In the genomic region with DNA sequence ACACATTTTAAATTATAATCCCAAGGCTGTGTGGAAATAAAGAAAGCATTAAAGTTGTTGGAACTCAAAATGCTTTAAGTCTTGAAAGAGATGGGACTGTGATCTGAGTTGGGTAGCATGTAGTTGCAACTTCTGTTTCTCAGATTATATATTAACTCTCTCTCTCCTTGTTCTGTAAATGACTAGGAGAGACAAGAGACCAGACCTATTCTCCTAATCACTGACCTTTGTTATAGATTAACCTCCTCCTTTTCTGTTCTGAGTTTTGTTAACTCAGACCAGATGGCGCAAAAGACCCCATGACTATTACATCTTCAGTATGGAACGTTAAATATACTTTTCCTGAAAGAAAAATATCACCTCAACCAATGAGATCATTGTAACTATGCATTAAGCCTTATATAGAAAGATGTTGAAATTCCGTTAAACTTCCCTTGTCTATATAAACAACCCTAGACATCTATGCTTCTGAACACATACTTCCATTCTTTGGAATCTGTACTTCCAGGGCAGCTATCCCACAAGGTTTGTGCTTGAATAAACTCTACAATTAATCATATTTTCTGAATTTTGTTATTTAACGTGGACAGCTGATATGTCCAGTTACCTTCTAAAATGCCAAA, we compare ENCODE assay signal across 13 cellular contexts.
DNase-seq lines count a peak whose midpoint lies in the region; ATAC-seq and TF ChIP-seq lines count a peak whose summit lies in the region.
"Had no signal": no experiment of that assay in that cellular context is flagged by ENCODE, and none has a peak within 500 bp of the region (broad histone marks: within the 10 kb centered on the region; RNA-seq: fewer than 3 reads in every experiment).

No MANE protein-coding gene starts in this region.

- H3K9me3 ChIP-seq in mesenchymal stem cell (ENCODE audit: control insufficient read depth, low read length) (peaks cover 11% of the 10 kb centered on the region), breast epithelium (no peaks in the 10 kb centered on the region)
- H3K9me3 ChIP-seq: thoracic aorta had no signal

- ATAC-seq in GM18909 (IDR thresholded peaks at IDR 0.05; ENCODE audit: poor library complexity, unreplicated experiment) (peak; percentile 100), GM23338 (no peak), HG03460 (IDR thresholded peaks at IDR 0.05; ENCODE audit: unreplicated experiment) (peak; percentile 99)
- ATAC-seq: activated T-cell treated with anti-CD3 and anti-CD28 coated beads, Interleukin-2, amount 50 U/mL, for 4 hours; left colon had no signal

- H3K23ac ChIP-seq in mesenchymal stem cell (ENCODE audit: low read length in 2 of 2) = no peak overlapping the region

- H3K9ac ChIP-seq in mesenchymal stem cell (ENCODE audit: low read length) = no peak overlapping the region

- H3K18ac ChIP-seq in mesenchymal stem cell (ENCODE audit: low read depth in 1 of 2, low read length in 2 of 2) = no peak overlapping the region

- 0 out of 2 replicates have a peak overlapping the region, but pooled peaks have one; percentile 61 for H2AFZ ChIP-seq in GM23338
- H2AFZ ChIP-seq in mesenchymal stem cell (ENCODE audit: low read depth, low read length) = no peak overlapping the region

- no peaks in the 10 kb centered on the region for H3K27me3 Mint-ChIP-seq in GM23338 (ENCODE audit: insufficient read depth, low read depth, poor library complexity)

- intact Hi-C loops in breast epithelium (cut with DNase I; ENCODE audit: low total_unique reads) = loop anchor here (5.0 kb wide), 1 partner anchor 579 kb away; no protein-coding TSS in a partner anchor

- no peak overlapping the region for H3K27ac Mint-ChIP-seq in GM23338

- H2BK120ac ChIP-seq in mesenchymal stem cell (ENCODE audit: low read depth, low read length) = no peak overlapping the region

- H4K20me1 ChIP-seq in GM23338 (replicated peaks; ENCODE audit: insufficient read depth) = no peaks in the 10 kb centered on the region

- no peaks in the 10 kb centered on the region for H3K36me3 ChIP-seq in GM23338 (ENCODE audit: insufficient read depth)
- no peaks in the 10 kb centered on the region for H3K36me3 ChIP-seq in mesenchymal stem cell (ENCODE audit: control insufficient read depth in 1 of 2, insufficient read depth in 2 of 2, low read depth in 1 of 2, low read length in 2 of 2)
- H3K36me3 ChIP-seq in breast epithelium = no peaks in the 10 kb centered on the region
- H3K36me3 ChIP-seq: thoracic aorta had no signal

- H4K8ac ChIP-seq in mesenchymal stem cell (ENCODE audit: low read length) = no peak overlapping the region

- no peaks in the 10 kb centered on the region for H3K27me3 ChIP-seq in GM23338 (ENCODE audit: insufficient read depth)
- H3K27me3 ChIP-seq in mesenchymal stem cell (ENCODE audit: control insufficient read depth in 1 of 2, insufficient read depth in 1 of 2, low read length in 2 of 2) = no peaks in the 10 kb centered on the region
- H3K27me3 ChIP-seq in breast epithelium = no peaks in the 10 kb centered on the region

- no peak overlapping the region for H3K14ac ChIP-seq in mesenchymal stem cell (ENCODE audit: low read length in 2 of 2)

- H3K4me2 ChIP-seq in GM23338 (no peak overlapping the region), mesenchymal stem cell (ENCODE audit: low read length, poor library complexity, severe bottlenecking) (peak overlapping the region; percentile 50)

- H3K79me2 ChIP-seq in GM23338 (replicated peaks; ENCODE audit: insufficient read depth) = no peaks in the 10 kb centered on the region

- no peaks in the 10 kb centered on the region for H3F3A ChIP-seq in GM23338 (replicated peaks; ENCODE audit: low read depth)

- no peak overlapping the region for H3K4me3 ChIP-seq in GM23338
- no peak overlapping the region for H3K4me3 ChIP-seq in mesenchymal stem cell (ENCODE audit: insufficient read depth in 1 of 2, low read depth in 1 of 2, low read length in 2 of 2)
- H3K4me3 ChIP-seq in breast epithelium = no peak overlapping the region
- H3K4me3 ChIP-seq: thoracic aorta had no signal

- WGBS in mesenchymal stem cell = 66% methylated on average over 3 of the region's 4 CpGs

- H2AK5ac ChIP-seq in mesenchymal stem cell (ENCODE audit: low read length, severe bottlenecking) = no peak overlapping the region

- H3K27ac ChIP-seq in GM23338 (ENCODE audit: low read depth) (no peak overlapping the region), mesenchymal stem cell (ENCODE audit: low read length, poor library complexity, severe bottlenecking) (peak overlapping the region; percentile 100), breast epithelium (no peak overlapping the region)
- H3K27ac ChIP-seq: thoracic aorta had no signal

- no peak overlapping the region for H3K4me3 Mint-ChIP-seq in GM23338
- H3K4me3 Mint-ChIP-seq: activated T-cell treated with anti-CD3 and anti-CD28 coated beads, Interleukin-2, amount 50 U/mL, for 4 hours had no signal

- peaks cover 24% of the 10 kb centered on the region for H3K36me3 Mint-ChIP-seq in GM23338 (ENCODE audit: low read depth)

- DNase-seq in GM23338 (ENCODE audit: low spot score) (no peak), mesenchymal stem cell (no peak), NCI-H1105 treated with DMSO at 0.1 percent for 48 hours (lab: John Stamatoyannopoulos, UW) (no peak), breast epithelium (ENCODE audit: low spot score in 2 of 2) (no peak), Kasumi-1 (lab: John Stamatoyannopoulos, UW) (no peak)
- no peak for DNase-seq in activated CD4-positive, alpha-beta T cell treated with anti-CD3 and anti-CD28 coated beads for 4 hours
- DNase-seq: activated T-cell treated with anti-CD3 and anti-CD28 coated beads, Interleukin-2, amount 50 U/mL, for 4 hours; IMR-90; left colon; NCI-H2081 had no signal

- H3K79me1 ChIP-seq in mesenchymal stem cell (replicated peaks; ENCODE audit: low read length, poor library complexity, severe bottlenecking) = no peaks in the 10 kb centered on the region

- no peak overlapping the region for H2BK12ac ChIP-seq in mesenchymal stem cell (ENCODE audit: low read length in 2 of 2)

- H2BK5ac ChIP-seq in mesenchymal stem cell (ENCODE audit: low read depth, low read length, poor library complexity, severe bottlenecking) = peak overlapping the region; percentile 100

- no peak overlapping the region for H2BK15ac ChIP-seq in mesenchymal stem cell (ENCODE audit: low read depth, poor library complexity, severe bottlenecking)

- H3K9me2 ChIP-seq in GM23338 (ENCODE audit: insufficient read depth) = no peaks in the 10 kb centered on the region

- no peaks in the 10 kb centered on the region for H3K4me1 Mint-ChIP-seq in GM23338

- TF ChIP-seq CTCF in GM23338 (conservative IDR thresholded peaks at IDR 0.05; ENCODE audit: low read depth in 2 of 2) (no peak), breast epithelium (IDR thresholded peaks at IDR 0.05) (no peak)

- no peak overlapping the region for H4K91ac ChIP-seq in mesenchymal stem cell (ENCODE audit: low read length)

- no peak for TF ChIP-seq POLR2A in breast epithelium (IDR thresholded peaks at IDR 0.05)

- H3K4me1 ChIP-seq in GM23338 (ENCODE audit: insufficient read depth) = peaks cover 6% of the 10 kb centered on the region; the same call in 1 of the 2 replicates
- peaks cover 9% of the 10 kb centered on the region for H3K4me1 ChIP-seq in mesenchymal stem cell (ENCODE audit: control insufficient read depth, insufficient read depth, low read depth, low read length)
- H3K4me1 ChIP-seq in breast epithelium = no peaks in the 10 kb centered on the region

- H3K4ac ChIP-seq in mesenchymal stem cell (ENCODE audit: low read depth in 1 of 2, low read length in 2 of 2) = no peak overlapping the region

- H3K9me3 Mint-ChIP-seq in GM23338 = no peaks in the 10 kb centered on the region; the same call in none of the 3 replicates
- H3K9me3 Mint-ChIP-seq: activated T-cell treated with anti-CD3 and anti-CD28 coated beads, Interleukin-2, amount 50 U/mL, for 4 hours had no signal

TF ChIP-seq in GM23338, 12 proteins besides CTCF, POLR2A, EP300 and RAD21 (continues in another document):
- TF ChIP-seq STAT1 (IDR thresholded peaks at IDR 0.05; ENCODE audit: unreplicated experiment) (no peak), EZH2phosphoT487 (IDR thresholded peaks at IDR 0.05; ENCODE audit: unreplicated experiment) (no peak), ETS1 (IDR thresholded peaks at IDR 0.05) (no peak)
